Comparison of ENCODE assay signal across 5 cellular contexts in genomic region chr6:92716638-92717037, GRCh38.
"Had no signal": no experiment of that assay in that cellular context is flagged by ENCODE, and none has a peak within 500 bp of the region (broad histone marks: within the 10 kb centered on the region; RNA-seq: fewer than 3 reads in every experiment).

No MANE protein-coding gene starts in this region.

- ATAC-seq: GM23338, HepG2 had no signal

- DNase-seq: H9, HCEC 1CT had no signal

- H3K4me3 ChIP-seq: GM23338 had no signal

- H2AFZ ChIP-seq: GM23338 had no signal

- H3K27ac ChIP-seq: HL-60 had no signal
